ENCODE assay signal across 32 cellular contexts in the genomic region with DNA sequence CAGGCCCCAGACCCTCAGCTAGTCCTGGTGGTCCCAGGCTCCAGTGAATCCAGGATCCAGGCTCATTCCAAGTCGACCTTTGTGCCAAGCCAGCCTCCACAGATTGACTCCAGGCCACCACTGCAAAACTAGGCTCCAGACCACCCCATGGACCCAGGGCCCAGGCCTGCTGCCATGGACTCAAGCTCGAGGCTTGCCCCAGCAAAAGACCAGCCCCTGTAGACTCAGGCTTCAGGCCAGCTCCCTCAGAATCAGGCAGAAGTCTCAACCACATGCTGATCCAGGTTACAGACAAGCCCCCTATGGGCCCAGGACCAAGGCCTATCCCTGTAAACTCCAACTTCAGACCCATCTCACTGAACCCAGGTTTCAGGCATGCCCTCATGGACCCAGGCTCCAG.
"Had no signal": no experiment of that assay in that cellular context is flagged by ENCODE, and none has a peak within 500 bp of the region (broad histone marks: within the 10 kb centered on the region; RNA-seq: fewer than 3 reads in every experiment).

No MANE protein-coding gene starts in this region.

- H3K4me1 ChIP-seq: adrenal gland, ascending aorta, body of pancreas, breast epithelium had no signal

- FAIRE-seq: bronchial epithelial cell had no signal

- H3K27me3 ChIP-seq: ascending aorta, body of pancreas, brain microvascular endothelial cell, cardiac muscle cell had no signal

- H3K4me3 ChIP-seq: adrenal gland, ascending aorta, body of pancreas, breast epithelium, cardiac muscle cell had no signal

- H3K27ac ChIP-seq: adrenal gland, ascending aorta, body of pancreas, brain microvascular endothelial cell, breast epithelium, cardiac muscle cell had no signal

- H3K36me3 ChIP-seq: adrenal gland, ascending aorta, brain microvascular endothelial cell, breast epithelium, cardiac muscle cell had no signal

- ATAC-seq: activated naive CD4-positive, alpha-beta T cell treated with anti-CD3 and anti-CD28 coated beads, Interleukin-2, amount 50 U/mL, for 72 hours; activated naive CD8-positive, alpha-beta T cell treated with anti-CD3 and anti-CD28 coated beads, Interleukin-2, amount 50 U/mL, for 24 hours; activated T-cell treated with anti-CD3 and anti-CD28 coated beads, Interleukin-2, amount 50 U/mL, for 4 hours; activated T-cell treated with anti-CD3 and anti-CD28 coated beads, Interleukin-2, amount 50 U/mL, for 72 hours; activated T-helper 17 cell treated with anti-CD3 and anti-CD28 coated beads, Interleukin-2, amount 50 U/mL, for 72 hours; body of pancreas had no signal

- H3K9me3 ChIP-seq: adrenal gland, ascending aorta, body of pancreas had no signal

- DNase-seq: activated effector memory CD4-positive, alpha-beta T cell treated with anti-CD3 and anti-CD28 coated beads, Interleukin-2, amount 50 U/mL, for 16 hours; activated effector memory CD4-positive, alpha-beta T cell treated with Interleukin-2 at 50 U/mL for 16 hours; activated gamma-delta T cell; activated gamma-delta T cell treated with Interleukin-2 at 50 U/mL for 16 hours; activated naive CD4-positive, alpha-beta T cell; activated naive CD4-positive, alpha-beta T cell treated with anti-CD3 and anti-CD28 coated beads for 36 hours; activated naive CD4-positive, alpha-beta T cell treated with anti-CD3 and anti-CD28 coated beads, Interleukin-2, amount 10 ng/mL, durations not matched to agents 7 days and 5 days; activated naive CD4-positive, alpha-beta T cell treated with anti-CD3 and anti-CD28 coated beads, Interleukin-2, amount 50 U/mL, for 16 hours; activated naive CD4-positive, alpha-beta T cell treated with Interleukin-2 at 50 U/mL for 16 hours; activated naive CD8-positive, alpha-beta T cell treated with anti-CD3 and anti-CD28 coated beads for 36 hours; activated naive CD8-positive, alpha-beta T cell treated with anti-CD3 and anti-CD28 coated beads, Interleukin-2, amount 10 ng/mL, durations not matched to agents 7 days and 5 days; activated naive CD8-positive, alpha-beta T cell treated with anti-CD3 and anti-CD28 coated beads, Interleukin-2, amount 50 U/mL, for 24 hours; activated T-cell treated with anti-CD3 and anti-CD28 coated beads, Interleukin-2, amount 50 U/mL, for 1 hour; activated T-cell treated with anti-CD3 and anti-CD28 coated beads, Interleukin-2, amount 50 U/mL, for 24 hours; activated T-cell treated with anti-CD3 and anti-CD28 coated beads, Interleukin-2, amount 50 U/mL, for 4 hours; activated T-cell treated with anti-CD3 and anti-CD28 coated beads, Interleukin-2, amount 50 U/mL, for 48 hours; activated T-cell treated with anti-CD3 and anti-CD28 coated beads, Interleukin-2, amount 50 U/mL, for 72 hours; adrenal gland; amniotic stem cell; amygdala; anterior cingulate cortex; aorta; body of pancreas; brain microvascular endothelial cell; central memory CD4-positive, alpha-beta T cell; cerebellar nuclear complex had no signal
